6 cellular contexts compared by ENCODE assay signal in the genomic region with DNA sequence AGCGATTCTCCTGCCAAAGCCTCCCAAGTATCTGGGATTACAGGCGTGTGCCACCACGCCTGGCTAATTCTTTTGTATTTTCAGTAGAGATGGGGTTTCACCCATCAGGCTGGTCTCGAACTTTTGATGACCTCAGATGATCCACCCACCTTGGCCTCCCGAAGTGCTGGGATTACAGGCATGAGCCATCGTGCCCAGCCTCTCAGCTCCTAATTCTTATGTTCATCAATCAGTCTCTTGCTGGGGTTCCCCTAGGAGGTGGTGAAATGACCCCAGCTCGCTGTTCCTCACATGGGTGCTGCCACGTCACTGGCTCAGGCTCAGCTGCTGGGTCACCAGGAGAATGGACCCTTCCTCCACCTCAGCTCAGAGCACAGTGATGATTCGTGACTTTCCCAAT. TPM values are rescaled to one million over a fixed set of nuclear protein-coding genes. Genes with fewer than 3 reads are reported as not detected.
"Had no signal": no experiment of that assay in that cellular context is flagged by ENCODE, and none has a peak within 500 bp of the region (broad histone marks: within the 10 kb centered on the region; RNA-seq: fewer than 3 reads in every experiment).

Gene RFPL3 (plus strand): TSS at position 301 of the 400 bp plus-strand sequence. CDS start 205 bp downstream, outside the sequence.

RNA-seq across cellular contexts. Expression of gene RFPL3, which starts in this region (rescaled TPM):
- total RNA-seq: M059J, PC-3, Peyer's patch, Right ventricle myocardium superior, SJSA1 had no signal
- polyA plus RNA-seq: SK-N-SH had no signal
